8 cellular contexts compared by ENCODE assay signal in the genomic region with DNA sequence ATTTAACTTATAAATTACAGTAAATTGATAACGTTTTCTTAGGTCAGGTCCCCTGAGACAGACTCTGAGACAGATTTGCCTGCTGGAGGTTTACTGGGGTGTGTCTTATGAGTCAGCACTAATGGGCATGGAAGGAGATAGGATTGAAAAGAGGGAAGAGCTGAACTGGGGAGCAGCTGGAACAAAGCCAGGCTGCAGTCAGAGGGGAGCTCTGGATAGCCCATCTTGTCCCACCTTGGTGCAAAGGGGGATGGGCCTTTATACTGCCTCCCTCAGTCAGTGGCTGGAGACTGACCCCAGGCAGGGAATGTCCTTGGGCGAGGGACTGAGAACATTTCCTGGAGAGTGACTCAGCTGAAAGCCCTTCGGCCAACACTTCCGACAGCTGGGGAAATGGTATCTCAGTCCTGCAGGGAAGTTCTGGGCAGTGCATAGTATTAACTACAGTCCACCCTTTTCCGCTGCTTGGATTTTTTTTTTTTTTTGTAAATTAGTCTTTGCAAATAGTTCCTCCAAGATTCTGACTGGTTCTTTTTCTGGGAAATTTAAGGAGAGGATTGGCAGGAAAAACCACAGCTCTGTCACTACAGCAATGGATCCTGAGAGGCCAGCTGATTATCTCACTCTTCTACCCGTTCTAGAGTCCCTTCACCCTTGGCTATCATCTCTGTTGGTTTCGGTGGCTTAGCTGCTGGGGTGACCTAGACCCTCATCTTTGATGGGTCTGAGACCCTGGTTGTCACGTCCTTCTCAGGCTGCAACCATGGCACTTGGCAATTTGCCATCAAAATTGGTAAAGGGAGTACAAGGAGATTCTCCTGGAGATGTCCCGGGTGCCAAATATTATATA. TPM values are rescaled to one million over a fixed set of nuclear protein-coding genes. Genes with fewer than 3 reads are reported as not detected.
DNase-seq lines count a peak whose midpoint lies in the region; ATAC-seq, FAIRE-seq and TF ChIP-seq lines count a peak whose summit lies in the region.

No MANE protein-coding gene starts in this region.

- peak overlapping the region; percentile 66 for H3K27ac ChIP-seq in psoas muscle

- H3K4me3 Mint-ChIP-seq in activated T-helper 17 cell treated with anti-CD3 and anti-CD28 coated beads, Interleukin-2, amount 50 U/mL, for 72 hours: no peak overlapping the region

- TF ChIP-seq CTCF in psoas muscle (IDR thresholded peaks at IDR 0.05): no peak

- DNase-seq in ELR (ENCODE audit: low read depth): peak; percentile 93
- peak; percentile 91 for DNase-seq in T1000 (lab: John Stamatoyannopoulos, UW)
- DNase-seq in Right ventricle myocardium inferior (ENCODE audit: missing footprints): peak; percentile 73
- DNase-seq in psoas muscle: peak; percentile 67 to 81
- no peak for DNase-seq in medulla oblongata (ENCODE audit: extremely low spot score)
- DNase-seq in NCI-H1417 (lab: John Stamatoyannopoulos, UW): no peak
- no peak for DNase-seq in frontal cortex (ENCODE audit: low spot score in 2 of 2)

- intact Hi-C loops in Right ventricle myocardium inferior (cut with DNase I) (loop anchor here (2.0 to 5.0 kb wide), 2 partner anchors 39 to 80 kb away; a partner anchor contains a TSS), psoas muscle (cut with DNase I) (loop anchor here in 1 of 2 donors (5.0 kb wide), 1 partner anchor 70 kb away; no protein-coding TSS in a partner anchor)

- H3K4me1 ChIP-seq in psoas muscle: peaks cover 15% of the 10 kb centered on the region

- no peaks in the 10 kb centered on the region for H3K36me3 Mint-ChIP-seq in activated T-helper 17 cell treated with anti-CD3 and anti-CD28 coated beads, Interleukin-2, amount 50 U/mL, for 72 hours (ENCODE audit: low read depth)

- no peak overlapping the region for H3K27ac Mint-ChIP-seq in activated T-helper 17 cell treated with anti-CD3 and anti-CD28 coated beads, Interleukin-2, amount 50 U/mL, for 72 hours

- ATAC-seq in Right ventricle myocardium inferior (peak; percentile 98), psoas muscle (peak; percentile 97 to 99 (median 98))
- ATAC-seq in activated T-helper 17 cell treated with anti-CD3 and anti-CD28 coated beads, Interleukin-2, amount 50 U/mL, for 72 hours (replicated peaks): no peak

- no peak overlapping the region for H3K4me3 ChIP-seq in psoas muscle

- H3K36me3 ChIP-seq in psoas muscle (ENCODE audit: insufficient read depth in 1 of 2, low read depth in 1 of 2): no peaks in the 10 kb centered on the region

- no peaks in the 10 kb centered on the region for H3K9me3 Mint-ChIP-seq in activated T-helper 17 cell treated with anti-CD3 and anti-CD28 coated beads, Interleukin-2, amount 50 U/mL, for 72 hours

- H3K27me3 ChIP-seq in psoas muscle (ENCODE audit: insufficient read depth in 3 of 3, low read length in 2 of 3): no peaks in the 10 kb centered on the region

- H3K9me3 ChIP-seq in psoas muscle: no peaks in the 10 kb centered on the region

- WGBS in psoas muscle, 3 donors: 27 to 31% (median 27%) methylated on average over 9 of the region's 9 CpGs

- H3K27me3 Mint-ChIP-seq in activated T-helper 17 cell treated with anti-CD3 and anti-CD28 coated beads, Interleukin-2, amount 50 U/mL, for 72 hours: peaks cover 15% of the 10 kb centered on the region

- no peaks in the 10 kb centered on the region for H3K4me1 Mint-ChIP-seq in activated T-helper 17 cell treated with anti-CD3 and anti-CD28 coated beads, Interleukin-2, amount 50 U/mL, for 72 hours

- no peak for FAIRE-seq in frontal cortex (lab: Jason Lieb, UNC)

RNA-seq across cellular contexts. Expression of a gene that starts 39.2 kb away (rescaled TPM):
- total RNA-seq in Right ventricle myocardium inferior (37.2 TPM), psoas muscle (10 to 100 TPM; 14.1 to 23.0 (median 20.2) TPM), frontal cortex (154 TPM)
- polyA plus RNA-seq in psoas muscle: 10 to 100 TPM in 1 of 3 donors, 1 to 10 TPM in 2; 5.3 to 15.7 (median 6.4) TPM
- 1 to 10 TPM; 2.7 to 2.9 TPM for total RNA-seq in activated T-helper 17 cell treated with anti-CD3 and anti-CD28 coated beads, Interleukin-2, amount 50 U/mL, for 72 hours

Comparison
In these comparisons a context has a peak if more than half of its experiments do, and no peak if none do; other contexts are left out.
1. DNase-seq: peak in ELR (single experiment), T1000 (single experiment), Right ventricle myocardium inferior (single experiment) and psoas muscle (2 of 2); none in medulla oblongata (single experiment), NCI-H1417 (0 of 3) and frontal cortex (0 of 2).